ENCODE assay signal across 11 cellular contexts in the genomic region with DNA sequence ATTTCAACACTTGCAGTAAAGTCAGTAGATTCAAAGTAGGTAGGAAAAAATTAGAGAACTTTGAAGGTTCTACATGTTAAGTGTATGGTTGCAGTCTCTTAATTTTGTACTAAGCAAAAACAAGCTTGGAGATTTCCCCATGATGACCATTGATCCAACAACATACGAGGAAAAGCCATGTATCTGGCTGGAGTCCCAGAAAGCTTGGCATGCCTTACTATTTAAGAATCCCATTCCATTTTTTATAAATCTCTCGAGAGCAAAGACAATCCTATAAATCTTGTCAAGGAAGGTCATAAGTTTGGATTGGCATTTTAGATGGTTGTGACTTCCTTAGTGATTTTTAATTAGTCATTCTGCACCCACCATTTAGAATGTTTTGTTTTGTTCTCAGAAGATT.
"Had no signal": no experiment of that assay in that cellular context is flagged by ENCODE, and none has a peak within 500 bp of the region (broad histone marks: within the 10 kb centered on the region; RNA-seq: fewer than 3 reads in every experiment).

No MANE protein-coding gene starts in this region.

- H3K9me3 ChIP-seq: adrenal gland, pancreas, tibial artery, uterus had no signal

- H3K27ac ChIP-seq: adrenal gland, brain microvascular endothelial cell, foreskin keratinocyte, pancreas, skin epidermis, tibial artery, uterus had no signal

- H3K36me3 ChIP-seq: adrenal gland, brain microvascular endothelial cell, pancreas, tibial artery, uterus had no signal

- H3K27me3 ChIP-seq: adrenal gland, brain microvascular endothelial cell, foreskin keratinocyte, pancreas, tibial artery, uterus had no signal

- H3K4me1 ChIP-seq: adrenal gland, foreskin keratinocyte, pancreas, tibial artery, uterus had no signal

- DNase-seq: activated CD4-positive, alpha-beta T cell treated with anti-CD3 and anti-CD28 coated beads, Interleukin-2, amount 50 U/mL, for 1 hour; activated naive CD4-positive, alpha-beta T cell treated with anti-CD3 and anti-CD28 coated beads, Interleukin-2, amount 50 U/mL, for 16 hours; brain microvascular endothelial cell; endodermal cell; foreskin keratinocyte; pancreas; T-helper 17 cell; tibial artery; uterus had no signal

- H3K4me3 ChIP-seq: adrenal gland, pancreas, skin epidermis, tibial artery, uterus had no signal
